ENCODE assay signal across 7 cellular contexts in the genomic region with DNA sequence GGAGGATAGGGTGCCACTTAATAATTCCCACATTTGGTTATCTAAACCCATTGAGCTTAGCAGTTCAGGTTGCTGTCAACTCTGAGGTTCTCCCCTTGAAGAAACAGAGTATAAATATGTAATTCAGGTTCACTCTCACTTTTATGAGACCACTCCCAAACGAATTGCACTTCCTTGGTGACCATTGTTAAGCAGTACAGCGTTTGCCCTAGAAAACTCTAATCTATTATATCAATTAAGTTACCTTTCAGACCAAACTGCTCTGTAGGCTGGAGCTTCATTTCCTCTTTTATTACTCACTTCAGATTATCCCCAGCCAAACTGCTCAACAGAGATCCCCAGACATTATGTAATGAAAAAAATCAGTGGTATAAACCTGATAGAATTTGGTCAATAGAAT.
"Had no signal": no experiment of that assay in that cellular context is flagged by ENCODE, and none has a peak within 500 bp of the region (broad histone marks: within the 10 kb centered on the region; RNA-seq: fewer than 3 reads in every experiment).

No MANE protein-coding gene starts in this region.

- H3K4me1 ChIP-seq: HAP-1 had no signal

- ATAC-seq: HCT116, HepG2 had no signal

- H3K9me3 ChIP-seq: HAP-1 had no signal

- H3K4me3 ChIP-seq: HAP-1 had no signal

- H3K36me3 ChIP-seq: HAP-1 had no signal

- DNase-seq: GOT3, H7, HFFc6, KBM-7 had no signal
